In genomic region chr12:98903875-98904274, GRCh38 we compare ENCODE assay signal across 22 cellular contexts.
"Had no signal": no experiment of that assay in that cellular context is flagged by ENCODE, and none has a peak within 500 bp of the region (broad histone marks: within the 10 kb centered on the region; RNA-seq: fewer than 3 reads in every experiment).

No MANE protein-coding gene starts in this region.

- FAIRE-seq: colon, endothelial cell of umbilical vein had no signal

- ATAC-seq: foreskin keratinocyte; gastrocnemius medialis; heart right ventricle; left cardiac atrium; left lung; left ventricle myocardium superior; lower lobe of right lung; mucosa of descending colon; naive thymus-derived CD8-positive, alpha-beta T cell had no signal

- DNase-seq: dermis blood vessel endothelial cell; dorsolateral prefrontal cortex; effector CD4-positive, alpha-beta T cell; effector memory CD4-positive, alpha-beta T cell; foreskin keratinocyte; gastrocnemius medialis; glutamatergic neuron; head of caudate nucleus; heart right ventricle; hippocampal formation; immature natural killer cell; islet precursor cell; left cardiac atrium; left lung; left ventricle myocardium superior; lower lobe of right lung; mesenchymal stem cell; mucosa of descending colon; naive B cell; naive thymus-derived CD8-positive, alpha-beta T cell had no signal
